9 cellular contexts compared by ENCODE assay signal in genomic region chr7:98133181-98133580, GRCh38. TPM values are rescaled to one million over a fixed set of nuclear protein-coding genes. Genes with fewer than 3 reads are reported as not detected.
DNase-seq lines count a peak whose midpoint lies in the region; ATAC-seq, FAIRE-seq and TF ChIP-seq lines count a peak whose summit lies in the region.
"Had no signal": no experiment of that assay in that cellular context is flagged by ENCODE, and none has a peak within 500 bp of the region (broad histone marks: within the 10 kb centered on the region; RNA-seq: fewer than 3 reads in every experiment).

No MANE protein-coding gene starts in this region.

- H3K9me3 ChIP-seq in BLaER1 treated with 17β-estradiol and CSF1 and Interleukin-3, amounts not matched to agents 10 nM and 100 nM (replicated peaks in 1 of 11), result no peaks in the 10 kb centered on the region

- peaks cover 0 to 23% (median 5%) of the 10 kb centered on the region in 11 experiments; a peak in 11 of 22 replicates for H3K36me3 ChIP-seq in BLaER1 treated with 17β-estradiol and CSF1 and Interleukin-3, amounts not matched to agents 10 nM and 100 nM

- H3K4me1 ChIP-seq in BLaER1 treated with 17β-estradiol and CSF1 and Interleukin-3, amounts not matched to agents 10 nM and 100 nM, result peaks cover 58 to 97% (median 85%) of the 10 kb centered on the region in 10 experiments

- H3K27ac ChIP-seq in BLaER1 treated with 17β-estradiol and CSF1 and Interleukin-3, amounts not matched to agents 10 nM and 100 nM, result peak overlapping the region in 10 of 11 experiments; percentile 16 to 97 (median 94); a peak in 19 of 22 replicates

- peaks cover 0 to 100% (median 32%) of the 10 kb centered on the region in 11 experiments; a peak in 16 of 22 replicates for H4K20me1 ChIP-seq in BLaER1 treated with 17β-estradiol and CSF1 and Interleukin-3, amounts not matched to agents 10 nM and 100 nM

- FAIRE-seq in H54 (lab: Jason Lieb, UNC), result no peak
- FAIRE-seq: H1 had no signal

- peak; percentile 73 for ATAC-seq in GM18909 (IDR thresholded peaks at IDR 0.05; ENCODE audit: poor library complexity, unreplicated experiment)
- peak; percentile 78 for ATAC-seq in HG03045 (IDR thresholded peaks at IDR 0.05; ENCODE audit: unreplicated experiment)

- DNase-seq in RPMI7951 (ENCODE audit: low read depth) (peak; percentile 64), germinal center (ENCODE audit: low spot score) (peak; percentile 32), NCI-H146 (lab: John Stamatoyannopoulos, UW) (no peak), H54 (ENCODE audit: insufficient read length, low spot score) (no peak), hippocampal formation (lab: John Stamatoyannopoulos, UW) (no peak)

- peak overlapping the region in 9 of 11 experiments; percentile 63 to 84 (median 80); a peak in 18 of 22 replicates for H3K9ac ChIP-seq in BLaER1 treated with 17β-estradiol and CSF1 and Interleukin-3, amounts not matched to agents 10 nM and 100 nM

- H3K27me3 ChIP-seq in BLaER1 treated with 17β-estradiol and CSF1 and Interleukin-3, amounts not matched to agents 10 nM and 100 nM, result peaks cover 0 to 95% (median 4%) of the 10 kb centered on the region in 11 experiments; a peak in 9 of 22 replicates

- no peak for TF ChIP-seq POLR2A in H54 (IDR thresholded peaks at IDR 0.05; ENCODE audit: low read depth, low read length)

- H3K4me3 ChIP-seq in BLaER1 treated with 17β-estradiol and CSF1 and Interleukin-3, amounts not matched to agents 10 nM and 100 nM, result peak overlapping the region in 2 of 10 experiments; percentile 7 to 30; a peak in 2 of 20 replicates

- H3K4me2 ChIP-seq in BLaER1 treated with 17β-estradiol and CSF1 and Interleukin-3, amounts not matched to agents 10 nM and 100 nM, result peak overlapping the region; percentile 69 to 96 (median 87)

RNA-seq across cellular contexts. Expression of gene LMTK2, which starts 26.5 kb away (rescaled TPM):
- total RNA-seq in RPMI7951 (2014; rRNA removed; shearing (Covaris generic)), result 4.7 and 5.1 TPM in 2 replicates

Comparison
In these comparisons a context has a peak if more than half of its experiments do, and no peak if none do; other contexts are left out.
1. DNase-seq: peak in RPMI7951 (single experiment) and germinal center (single experiment); none in NCI-H146 (single experiment), H54 (single experiment) and hippocampal formation (0 of 2).